ENCODE assay signal across 8 cellular contexts in the genomic region with DNA sequence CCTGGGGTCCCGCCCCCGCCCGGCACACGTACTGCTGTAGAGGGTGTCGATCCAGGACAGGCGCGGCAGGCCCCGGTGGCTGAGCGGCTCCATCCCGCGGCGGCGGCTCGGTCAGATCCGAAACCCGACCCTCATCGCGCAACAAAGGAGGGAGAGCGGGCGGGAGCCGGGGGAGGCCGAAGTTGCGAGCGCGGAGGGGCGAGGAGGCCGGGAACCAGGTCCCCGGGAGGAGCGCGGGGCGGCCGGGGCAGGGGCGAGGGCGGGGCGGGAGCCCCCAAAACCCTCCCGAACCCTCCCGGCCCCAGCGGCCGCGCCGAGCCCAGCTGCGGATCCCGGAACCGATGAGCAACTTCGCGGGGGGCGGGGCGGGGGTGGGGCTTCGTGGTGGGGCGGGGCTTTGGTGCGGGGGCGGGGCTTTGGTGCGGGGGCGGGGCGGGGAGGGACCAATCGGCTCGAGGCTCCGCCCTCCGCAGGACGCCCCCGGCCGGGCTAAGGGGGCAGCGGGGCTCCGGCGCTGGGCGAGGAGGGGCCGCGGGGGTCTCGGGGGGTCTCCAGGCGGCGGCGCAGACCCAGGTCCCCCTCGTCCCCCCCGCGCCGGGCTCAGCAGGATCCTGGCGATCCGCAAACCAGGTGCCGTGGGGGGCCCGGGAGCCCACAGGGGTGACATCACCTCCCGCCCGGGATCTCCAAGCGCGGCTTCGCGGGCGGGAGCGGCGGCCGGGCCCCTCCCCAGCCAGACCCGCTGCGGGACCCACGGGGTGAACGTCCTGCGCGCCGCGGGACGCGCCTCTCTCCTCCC. TPM values are rescaled to one million over a fixed set of nuclear protein-coding genes. Genes with fewer than 3 reads are reported as not detected.
DNase-seq lines count a peak whose midpoint lies in the region; ATAC-seq and TF ChIP-seq lines count a peak whose summit lies in the region.

A gene (minus strand): TSS at position 347 of the 799 bp plus-strand sequence. CDS start 254 bp downstream, at position 93.

- peak; percentile 45 for ATAC-seq in stimulated activated naive CD8-positive, alpha-beta T cell treated with anti-CD3 and anti-CD28 coated beads, Interleukin-15, Interleukin-2, amounts not matched to agents 100 U/mL and 50 U/mL, for 24 hours
- no peak for ATAC-seq in HG02973 (IDR thresholded peaks at IDR 0.05; ENCODE audit: unreplicated experiment)
- no peak for ATAC-seq in GM18505 (IDR thresholded peaks at IDR 0.05; ENCODE audit: unreplicated experiment)

- H3K4me1 ChIP-seq in HUES6 (ENCODE audit: control insufficient read depth, insufficient read depth, low read length) = peaks cover 40% of the 10 kb centered on the region

- H3K9ac ChIP-seq in HUES6 (ENCODE audit: low read length) = peak within 1 kb of the TSS; percentile 50

- peak within 1 kb of the TSS; percentile 80 for H3K4me3 ChIP-seq in HUES6 (ENCODE audit: low read depth, low read length)

- H3K36me3 ChIP-seq in HUES6 (ENCODE audit: control insufficient read depth, insufficient read depth, low read length) = no peaks in the 10 kb centered on the region

- no peak for TF ChIP-seq POLR2A in GM18505 (IDR thresholded peaks at IDR 0.05; ENCODE audit: borderline replicate concordance, extremely low read depth, insufficient read depth, insufficient read length)

- DNase-seq in AG20443 (ENCODE audit: low spot score) (peak; percentile 85), mucosa of gallbladder (ENCODE audit: low spot score) (no peak)
- peak; percentile 86 for DNase-seq in activated CD8-positive, alpha-beta memory T cell treated with anti-CD3 and anti-CD28 coated beads for 24 hours
- DNase-seq in stimulated activated naive CD8-positive, alpha-beta T cell treated with anti-CD3 and anti-CD28 coated beads, Interleukin-15, Interleukin-2, amounts not matched to agents 100 U/mL and 50 U/mL, for 24 hours = peak; percentile 63

- peaks cover 44% of the 10 kb centered on the region for H3K27me3 ChIP-seq in HUES6 (ENCODE audit: control insufficient read depth, insufficient read depth, low read length)

- in situ Hi-C loops in endometrial microvascular endothelial cells (cut with HindIII; ENCODE audit: inconsistent ontology term, low pct_unique_long_range_greater_than_20kb, low sequenced_read_pairs) = no loop called here

- no peaks in the 10 kb centered on the region for H3K9me3 ChIP-seq in HUES6 (ENCODE audit: control insufficient read depth, insufficient read depth, low read depth, low read length)

- H3K27ac ChIP-seq in HUES6 (ENCODE audit: low read depth, low read length) = no peak within 1 kb of the TSS

RNA-seq across cellular contexts. Expression of the gene that starts here (rescaled TPM):
- total RNA-seq in endometrial microvascular endothelial cells (ENCODE audit: inconsistent ontology term) (63.0 TPM), mucosa of gallbladder (279 TPM)
